Comparison of ENCODE assay signal across 8 cellular contexts in genomic region chr2:111436411-111436810, GRCh38.
DNase-seq lines count a peak whose midpoint lies in the region; ATAC-seq and TF ChIP-seq lines count a peak whose summit lies in the region.
"Not testable (repeated sequence)": the region's sequence is repeated elsewhere in the genome, so short reads cannot be mapped to it uniquely, and the experiment has no call there.

No MANE protein-coding gene starts in this region.

- not testable (repeated sequence) for H3K27me3 ChIP-seq in body of pancreas

- H3K9me3 ChIP-seq in body of pancreas: not testable (repeated sequence)

- 9 to 20% methylated on average over 1 to 3 of the region's 5 CpGs for WGBS in body of pancreas, 2 donors

- ATAC-seq in GM18867 (IDR thresholded peaks at IDR 0.05; ENCODE audit: unreplicated experiment) (peak; percentile 37), GM19043 (IDR thresholded peaks at IDR 0.05; ENCODE audit: low read depth, unreplicated experiment) (peak; percentile 69), GM21423 (IDR thresholded peaks at IDR 0.05; ENCODE audit: unreplicated experiment) (peak; percentile 57), HG02642 (IDR thresholded peaks at IDR 0.05; ENCODE audit: poor library complexity, unreplicated experiment) (peak; percentile 46), HG02885 (IDR thresholded peaks at IDR 0.05; ENCODE audit: poor library complexity, unreplicated experiment) (peak; percentile 62), HG03097 (IDR thresholded peaks at IDR 0.05; ENCODE audit: low FRiP score, unreplicated experiment) (peak; percentile 58), HG03457 (IDR thresholded peaks at IDR 0.05; ENCODE audit: unreplicated experiment) (peak; percentile 45), body of pancreas (peak; percentile 37)

- not testable (repeated sequence) for DNase-seq in body of pancreas

- H3K4me3 ChIP-seq in body of pancreas: not testable (repeated sequence)

- H3K36me3 ChIP-seq in body of pancreas (replicated peaks in 1 of 2; ENCODE audit: insufficient read depth in 1 of 2, low read depth in 2 of 2): not testable (repeated sequence)

- TF ChIP-seq CTCF in body of pancreas (IDR thresholded peaks at IDR 0.05): not testable (repeated sequence)

- TF ChIP-seq POLR2A in body of pancreas (IDR thresholded peaks at IDR 0.05): not testable (repeated sequence)

- H3K4me1 ChIP-seq in body of pancreas: not testable (repeated sequence)

- intact Hi-C loops in body of pancreas (cut with DNase I): not testable (repeated sequence)

- not testable (repeated sequence) for H3K27ac ChIP-seq in body of pancreas
